ENCODE assay signal across 38 cellular contexts in genomic region chr3:98712726-98713125, GRCh38. TPM values are rescaled to one million over a fixed set of nuclear protein-coding genes. Genes with fewer than 3 reads are reported as not detected.
"Had no signal": no experiment of that assay in that cellular context is flagged by ENCODE, and none has a peak within 500 bp of the region (broad histone marks: within the 10 kb centered on the region; RNA-seq: fewer than 3 reads in every experiment).

No MANE protein-coding gene starts in this region.

- H3K27ac Mint-ChIP-seq: activated B cell treated with CpG ODN at 0.5 μM for 24 hours; activated CD4-positive, alpha-beta memory T cell treated with anti-CD3 and anti-CD28 coated beads for 36 hours; activated CD4-positive, alpha-beta T cell treated with anti-CD3 and anti-CD28 coated beads, Interleukin-2, amount 10 ng/mL, durations not matched to agents 24 days and 14 days; activated CD8-positive, alpha-beta T cell treated with anti-CD3 and anti-CD28 coated beads for 36 hours; activated naive CD4-positive, alpha-beta T cell treated with anti-CD3 and anti-CD28 coated beads for 36 hours; activated naive CD8-positive, alpha-beta T cell treated with anti-CD3 and anti-CD28 coated beads for 36 hours; activated T-cell treated with anti-CD3 and anti-CD28 coated beads, Interleukin-2, amount 50 U/mL, for 72 hours; activated T-helper 1 cell treated with anti-CD3 and anti-CD28 coated beads, Interleukin-12 subunit alpha, Interleukin-12 subunit beta, Interleukin-2, Interleukin-4 antibody, amounts not matched to agents 30 ng/mL and 10 ng/mL and 1 ng/mL, durations not matched to agents 14 hours and 24 hours and 36 hours; activated T-helper 17 cell treated with anti-CD3 and anti-CD28 coated beads, Interleukin-2, amount 50 U/mL, for 72 hours; T-helper 1 cell treated with Interleukin-12 subunit alpha and Interleukin-12 subunit beta and Interleukin-4 antibody, amounts not matched to agents 30 μg/mL and 1 μg/mL, for 36 hours; T-helper 2 cell treated with Interferon-gamma antibody and Interleukin-4, amounts not matched to agents 5 μg/mL and 100 μg/mL, for 36 hours had no signal

- H3K9me3 Mint-ChIP-seq: activated B cell treated with CpG ODN at 0.5 μM for 24 hours; activated CD4-positive, alpha-beta memory T cell treated with anti-CD3 and anti-CD28 coated beads for 36 hours; activated CD4-positive, alpha-beta T cell treated with anti-CD3 and anti-CD28 coated beads, Interleukin-2, amount 10 ng/mL, durations not matched to agents 24 days and 14 days; activated CD8-positive, alpha-beta T cell treated with anti-CD3 and anti-CD28 coated beads for 36 hours; activated naive CD4-positive, alpha-beta T cell treated with anti-CD3 and anti-CD28 coated beads for 36 hours; activated naive CD4-positive, alpha-beta T cell treated with anti-CD3 and anti-CD28 coated beads, Interleukin-2, amount 50 U/mL, for 72 hours; activated naive CD8-positive, alpha-beta T cell treated with anti-CD3 and anti-CD28 coated beads for 36 hours; activated T-cell treated with anti-CD3 and anti-CD28 coated beads, Interleukin-2, amount 50 U/mL, for 4 hours; activated T-cell treated with anti-CD3 and anti-CD28 coated beads, Interleukin-2, amount 50 U/mL, for 72 hours; activated T-helper 1 cell treated with anti-CD3 and anti-CD28 coated beads, Interleukin-12 subunit alpha, Interleukin-12 subunit beta, Interleukin-2, Interleukin-4 antibody, amounts not matched to agents 30 ng/mL and 10 ng/mL and 1 ng/mL, durations not matched to agents 14 hours and 24 hours and 36 hours; T-helper 1 cell treated with Interleukin-12 subunit alpha and Interleukin-12 subunit beta and Interleukin-4 antibody, amounts not matched to agents 30 μg/mL and 1 μg/mL, for 36 hours; T-helper 2 cell treated with Interferon-gamma antibody and Interleukin-4, amounts not matched to agents 5 μg/mL and 100 μg/mL, for 36 hours had no signal

- H3K9me3 ChIP-seq: adrenal gland, body of pancreas, breast epithelium had no signal

- H3K4me1 Mint-ChIP-seq: activated B cell treated with CpG ODN at 0.5 μM for 24 hours; activated CD4-positive, alpha-beta T cell treated with anti-CD3 and anti-CD28 coated beads, Interleukin-2, amount 10 ng/mL, durations not matched to agents 24 days and 14 days; activated naive CD8-positive, alpha-beta T cell treated with anti-CD3 and anti-CD28 coated beads for 36 hours; activated T-helper 17 cell treated with anti-CD3 and anti-CD28 coated beads, Interleukin-2, amount 50 U/mL, for 72 hours had no signal

- H3K27ac ChIP-seq: adrenal gland, body of pancreas, brain microvascular endothelial cell, breast epithelium, VCaP had no signal

- H3K4me1 ChIP-seq: breast epithelium had no signal

- H3K36me3 Mint-ChIP-seq: activated CD4-positive, alpha-beta memory T cell treated with anti-CD3 and anti-CD28 coated beads for 36 hours; activated naive CD4-positive, alpha-beta T cell treated with anti-CD3 and anti-CD28 coated beads, Interleukin-2, amount 50 U/mL, for 72 hours; activated naive CD8-positive, alpha-beta T cell treated with anti-CD3 and anti-CD28 coated beads for 36 hours had no signal

- FAIRE-seq: astrocyte, TTC549 had no signal

- H3K27me3 ChIP-seq: adrenal gland, body of pancreas, brain microvascular endothelial cell, breast epithelium had no signal

- H3K4me3 ChIP-seq: adrenal gland, body of pancreas, breast epithelium had no signal

- H3K27me3 Mint-ChIP-seq: activated B cell treated with CpG ODN at 0.5 μM for 24 hours; activated CD8-positive, alpha-beta T cell treated with anti-CD3 and anti-CD28 coated beads for 36 hours; activated naive CD8-positive, alpha-beta T cell treated with anti-CD3 and anti-CD28 coated beads for 36 hours had no signal

- H3K36me3 ChIP-seq: adrenal gland, brain microvascular endothelial cell, breast epithelium had no signal

- ATAC-seq: activated CD8-positive, alpha-beta T cell treated with anti-CD3 and anti-CD28 coated beads for 36 hours; activated naive CD4-positive, alpha-beta T cell treated with anti-CD3 and anti-CD28 coated beads, Interleukin-2, amount 50 U/mL, for 72 hours; activated T-cell treated with anti-CD3 and anti-CD28 coated beads, Interleukin-2, amount 50 U/mL, for 4 hours; activated T-cell treated with anti-CD3 and anti-CD28 coated beads, Interleukin-2, amount 50 U/mL, for 72 hours; activated T-helper 17 cell treated with anti-CD3 and anti-CD28 coated beads, Interleukin-2, amount 50 U/mL, for 72 hours; body of pancreas had no signal

- H3K4me3 Mint-ChIP-seq: activated B cell treated with CpG ODN at 0.5 μM for 24 hours; activated CD4-positive, alpha-beta memory T cell treated with anti-CD3 and anti-CD28 coated beads for 36 hours; activated CD4-positive, alpha-beta T cell treated with anti-CD3 and anti-CD28 coated beads, Interleukin-2, amount 10 ng/mL, durations not matched to agents 24 days and 14 days; activated CD8-positive, alpha-beta T cell treated with anti-CD3 and anti-CD28 coated beads for 36 hours; activated naive CD4-positive, alpha-beta T cell treated with anti-CD3 and anti-CD28 coated beads for 36 hours; activated naive CD8-positive, alpha-beta T cell treated with anti-CD3 and anti-CD28 coated beads for 36 hours; activated T-cell treated with anti-CD3 and anti-CD28 coated beads, Interleukin-2, amount 50 U/mL, for 4 hours; activated T-cell treated with anti-CD3 and anti-CD28 coated beads, Interleukin-2, amount 50 U/mL, for 72 hours; activated T-helper 1 cell treated with anti-CD3 and anti-CD28 coated beads, Interleukin-12 subunit alpha, Interleukin-12 subunit beta, Interleukin-2, Interleukin-4 antibody, amounts not matched to agents 30 ng/mL and 10 ng/mL and 1 ng/mL, durations not matched to agents 14 hours and 24 hours and 36 hours; activated T-helper 17 cell treated with anti-CD3 and anti-CD28 coated beads, Interleukin-2, amount 50 U/mL, for 72 hours; T-helper 1 cell treated with Interleukin-12 subunit alpha and Interleukin-12 subunit beta and Interleukin-4 antibody, amounts not matched to agents 30 μg/mL and 1 μg/mL, for 36 hours; T-helper 2 cell treated with Interferon-gamma antibody and Interleukin-4, amounts not matched to agents 5 μg/mL and 100 μg/mL, for 36 hours had no signal

- DNase-seq: activated B cell treated with CpG ODN at 0.5 μM for 24 hours; activated CD4-positive, alpha-beta memory T cell treated with anti-CD3 and anti-CD28 coated beads for 36 hours; activated CD4-positive, alpha-beta T cell treated with anti-CD3 and anti-CD28 coated beads for 4 hours; activated CD4-positive, alpha-beta T cell treated with anti-CD3 and anti-CD28 coated beads, Interleukin-2, amount 10 ng/mL, durations not matched to agents 24 days and 14 days; activated CD4-positive, alpha-beta T cell treated with anti-CD3 and anti-CD28 coated beads, Interleukin-2, amount 50 U/mL, for 1 hour; activated CD4-positive, alpha-beta T cell treated with anti-CD3 and anti-CD28 coated beads, Interleukin-2, amount 50 U/mL, for 4 hours; activated CD4-positive, CD25-positive, alpha-beta regulatory T cell treated with anti-CD3 and anti-CD28 coated beads, Interleukin-2, amount 50 U/mL, for 72 hours; activated CD8-positive, alpha-beta memory T cell treated with anti-CD3 and anti-CD28 coated beads, Interleukin-2, amount 50 U/mL, for 4 hours; activated CD8-positive, alpha-beta T cell treated with anti-CD3 and anti-CD28 coated beads for 36 hours; activated effector memory CD4-positive, alpha-beta T cell treated with anti-CD3 and anti-CD28 coated beads, Interleukin-2, amount 50 U/mL, for 16 hours; activated gamma-delta T cell treated with Interleukin-2 at 50 U/mL for 16 hours; activated naive CD4-positive, alpha-beta T cell; activated naive CD4-positive, alpha-beta T cell treated with anti-CD3 and anti-CD28 coated beads for 36 hours; activated naive CD4-positive, alpha-beta T cell treated with anti-CD3 and anti-CD28 coated beads, Interleukin-2, amount 50 U/mL, for 16 hours; activated naive CD8-positive, alpha-beta T cell treated with anti-CD3 and anti-CD28 coated beads for 36 hours; activated T-cell treated with anti-CD3 and anti-CD28 coated beads for 4 hours; activated T-cell treated with anti-CD3 and anti-CD28 coated beads, Interleukin-2, amount 50 U/mL, for 1 hour; activated T-cell treated with anti-CD3 and anti-CD28 coated beads, Interleukin-2, amount 50 U/mL, for 4 hours; activated T-cell treated with anti-CD3 and anti-CD28 coated beads, Interleukin-2, amount 50 U/mL, for 72 hours; adrenal gland; amniotic stem cell; aorta; body of pancreas; brain microvascular endothelial cell; central memory CD4-positive, alpha-beta T cell; T-helper 1 cell; T-helper 2 cell; T-helper 9 cell had no signal

RNA-seq across cellular contexts. Expression of gene ST3GAL6, which starts 50.4 kb away (rescaled TPM):
- total RNA-seq: activated B cell treated with CpG ODN at 0.5 μM for 24 hours; activated CD4-positive, alpha-beta memory T cell treated with anti-CD3 and anti-CD28 coated beads for 36 hours; activated CD4-positive, alpha-beta T cell treated with anti-CD3 and anti-CD28 coated beads, Interleukin-2, amount 10 ng/mL, durations not matched to agents 24 days and 14 days; activated CD8-positive, alpha-beta memory T cell treated with anti-CD3 and anti-CD28 coated beads for 36 hours; activated CD8-positive, alpha-beta T cell treated with anti-CD3 and anti-CD28 coated beads for 36 hours; activated naive CD4-positive, alpha-beta T cell treated with anti-CD3 and anti-CD28 coated beads for 36 hours; activated T-helper 17 cell treated with anti-CD3 and anti-CD28 coated beads, Interleukin-2, amount 50 U/mL, for 72 hours had no signal
